ENCODE assay signal across 8 cellular contexts in the genomic region with DNA sequence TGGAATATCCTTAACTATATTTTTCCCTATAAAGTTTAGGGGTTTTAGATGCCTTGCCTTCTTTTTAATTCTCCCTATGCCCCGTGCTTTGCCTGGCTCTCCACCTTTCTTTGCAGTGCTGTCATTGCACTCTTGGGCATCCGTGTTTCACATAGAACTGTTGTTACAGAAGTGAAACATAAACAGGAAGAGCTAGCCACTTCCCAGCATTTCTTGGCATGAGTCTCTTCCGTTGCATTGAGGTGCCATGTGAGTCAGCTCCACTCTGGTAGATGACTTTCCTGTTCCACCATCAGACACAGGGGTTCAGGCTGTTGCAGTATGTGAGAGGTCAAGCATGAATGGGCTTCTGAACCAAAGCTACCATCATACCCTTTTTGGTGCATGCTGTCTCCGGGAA.
A peak's percentile ranks its signal among the peaks of the same experiment; 100 is the strongest.
DNase-seq lines count a peak whose midpoint lies in the region; ATAC-seq and TF ChIP-seq lines count a peak whose summit lies in the region.

No MANE protein-coding gene starts in this region.

- ATAC-seq in GM21576 (IDR thresholded peaks at IDR 0.05; ENCODE audit: unreplicated experiment): peak; percentile 47
- ATAC-seq in effector memory CD8-positive, alpha-beta T cell (replicated peaks): peak; percentile 94
- no peak for ATAC-seq in HG03457 (IDR thresholded peaks at IDR 0.05; ENCODE audit: unreplicated experiment)

- H3K36me3 Mint-ChIP-seq in effector memory CD8-positive, alpha-beta T cell (ENCODE audit: insufficient read depth): no peaks in the 10 kb centered on the region
- H3K36me3 Mint-ChIP-seq in osteocyte (ENCODE audit: unreplicated experiment): no peaks in the 10 kb centered on the region

- TF ChIP-seq CTCF in BJ (IDR thresholded peaks at IDR 0.05; ENCODE audit: insufficient read depth, low read depth, low read length) (peak; percentile 34), osteocyte (IDR thresholded peaks at IDR 0.05) (peak; percentile 42), GM20000 (IDR thresholded peaks at IDR 0.05; ENCODE audit: extremely low read depth, missing control alignments) (no peak), GM13976 (IDR thresholded peaks at IDR 0.05; ENCODE audit: borderline replicate concordance, control extremely low read depth, extremely low read depth, insufficient read depth, missing control alignments) (no peak)

- peak; percentile 57 for DNase-seq in BJ (ENCODE audit: low read depth)
- DNase-seq in SJCRH30: peak; percentile 17 to 44
- peak; percentile 17 to 23 (median 18) for DNase-seq in effector memory CD8-positive, alpha-beta T cell
- DNase-seq in osteocyte (ENCODE audit: extremely low spot score, unreplicated experiment): peak; percentile 19
- DNase-seq in GM20000 (ENCODE audit: low spot score): no peak
- no peak for DNase-seq in GM13976 (ENCODE audit: low spot score)

- CTCF ChIA-PET in BJ (lab: Yijun Ruan, JAX): interaction anchor here (1.0 kb wide), 1 partner anchor 8 kb away, joined by 3 read pairs; no protein-coding TSS in a partner anchor

- peak overlapping the region; percentile 44 to 86 for H3K27ac Mint-ChIP-seq in effector memory CD8-positive, alpha-beta T cell
- H3K27ac Mint-ChIP-seq in osteocyte (ENCODE audit: unreplicated experiment): peak overlapping the region; percentile 3

- POLR2A ChIA-PET in BJ (lab: Charles Lee): interaction anchor here (0.5 kb wide), 1 partner anchor 744 kb away, joined by 4 read pairs; no protein-coding TSS in a partner anchor

- H3K27me3 Mint-ChIP-seq in effector memory CD8-positive, alpha-beta T cell: no peaks in the 10 kb centered on the region
- no peaks in the 10 kb centered on the region for H3K27me3 Mint-ChIP-seq in osteocyte (ENCODE audit: unreplicated experiment)

- no peaks in the 10 kb centered on the region for H3K9me3 ChIP-seq in SJCRH30 (replicated peaks)

- H3K4me1 ChIP-seq in SJCRH30: peaks cover 14% of the 10 kb centered on the region

- H3K36me3 ChIP-seq in BJ (ENCODE audit: control insufficient read depth, insufficient read depth, low read length) (no peaks in the 10 kb centered on the region), SJCRH30 (no peaks in the 10 kb centered on the region)

- peaks cover 21 to 24% of the 10 kb centered on the region in 2 donors for H3K4me1 Mint-ChIP-seq in effector memory CD8-positive, alpha-beta T cell (ENCODE audit: low read depth in 2 of 2)
- peaks cover 13% of the 10 kb centered on the region for H3K4me1 Mint-ChIP-seq in osteocyte (ENCODE audit: unreplicated experiment)

- H3K27me3 ChIP-seq in BJ (ENCODE audit: control insufficient read depth, insufficient read depth, low read length) (no peaks in the 10 kb centered on the region), SJCRH30 (no peaks in the 10 kb centered on the region)

- H3K4me3 ChIP-seq in BJ (ENCODE audit: low read depth, low read length) (no peak overlapping the region), SJCRH30 (no peak overlapping the region)

- in situ Hi-C loops in GM13976 (cut with MboI; ENCODE audit: low sequenced_read_pairs, unreplicated experiment): no loop called here

- peak overlapping the region; percentile 63 to 71 for H3K4me3 Mint-ChIP-seq in effector memory CD8-positive, alpha-beta T cell
- H3K4me3 Mint-ChIP-seq in osteocyte (ENCODE audit: unreplicated experiment): no peak overlapping the region

- H3K9me3 Mint-ChIP-seq in effector memory CD8-positive, alpha-beta T cell: no peaks in the 10 kb centered on the region
- no peaks in the 10 kb centered on the region for H3K9me3 Mint-ChIP-seq in osteocyte (ENCODE audit: unreplicated experiment)

- H3K27ac ChIP-seq in SJCRH30: no peak overlapping the region

Comparison
In these comparisons a context has a peak if more than half of its experiments do, and no peak if none do; other contexts are left out.
1. DNase-seq: peak in BJ (single experiment), SJCRH30 (2 of 2), effector memory CD8-positive, alpha-beta T cell (3 of 3) and osteocyte (single experiment); none in GM20000 (single experiment) and GM13976 (single experiment).
2. CTCF ChIP-seq: peak in BJ (single experiment) and osteocyte (single experiment); none in GM20000 (single experiment) and GM13976 (single experiment).